In genomic region chr9:96344458-96345180, GRCh38 we compare ENCODE assay signal across 9 cellular contexts. TPM values are rescaled to one million over a fixed set of nuclear protein-coding genes. Genes with fewer than 3 reads are reported as not detected.
A peak's percentile ranks its signal among the peaks of the same experiment; 100 is the strongest.
DNase-seq lines count a peak whose midpoint lies in the region; ATAC-seq and TF ChIP-seq lines count a peak whose summit lies in the region.
"Had no signal": no experiment of that assay in that cellular context is flagged by ENCODE, and none has a peak within 500 bp of the region (broad histone marks: within the 10 kb centered on the region; RNA-seq: fewer than 3 reads in every experiment).

No MANE protein-coding gene starts in this region.

- no CpG with 5 or more reads among the region's 6 CpGs for WGBS in H9 (ENCODE audit: extremely low coverage, insufficient read length, low lambda C conversion rate)

- ATAC-seq in HG02970 (IDR thresholded peaks at IDR 0.05; ENCODE audit: low FRiP score, unreplicated experiment) (no peak), GM21619 (IDR thresholded peaks at IDR 0.05; ENCODE audit: unreplicated experiment) (no peak)
- ATAC-seq in stimulated activated naive B cell treated with anti-CD40 and anti-IgM and Interleukin-4, amounts not matched to agents 10 μg/mL and 1 μg/mL and 100 μg/mL, for 72 hours (replicated peaks): no peak
- ATAC-seq in stimulated activated memory B cell treated with anti-CD40 and anti-IgM and Interleukin-4, amounts not matched to agents 10 μg/mL and 1 μg/mL and 100 μg/mL, for 72 hours: no peak

- 0 out of 7 replicates have a peak overlapping the region, but pooled peaks of 2 of the 3 experiments have one; percentile 61 to 79 for H3K27ac Mint-ChIP-seq in H9
- H3K27ac Mint-ChIP-seq in stimulated activated naive B cell treated with anti-CD40 and anti-IgM and Interleukin-4, amounts not matched to agents 10 μg/mL and 1 μg/mL and 100 μg/mL, for 72 hours: no peak overlapping the region
- H3K27ac Mint-ChIP-seq in stimulated activated memory B cell treated with anti-CD40 and anti-IgM and Interleukin-4, amounts not matched to agents 10 μg/mL and 1 μg/mL and 100 μg/mL, for 72 hours: no peak overlapping the region

- H3K4me2 ChIP-seq in H9 (ENCODE audit: insufficient read depth, insufficient read length, low read length): no peak overlapping the region
- no peak overlapping the region for H3K4me2 ChIP-seq in OCI-LY7 (ENCODE audit: low read length)

- H3K4ac ChIP-seq in H9 (ENCODE audit: low read depth, low read length): no peak overlapping the region

- no peaks in the 10 kb centered on the region for H3K79me1 ChIP-seq in H9 (ENCODE audit: insufficient read depth, low read depth, low read length, poor library complexity, severe bottlenecking)

- H4K8ac ChIP-seq in H9 (replicated peaks; ENCODE audit: insufficient read length, low read depth, low read length): no peak overlapping the region

- no peaks in the 10 kb centered on the region for H3K9me2 ChIP-seq in OCI-LY7 (ENCODE audit: insufficient read depth, low read length)

- H4K5ac ChIP-seq in H9 (ENCODE audit: insufficient read length, low read depth, low read length): no peak overlapping the region

- no peak overlapping the region for H3K14ac ChIP-seq in H9 (ENCODE audit: insufficient read depth, low read length)

- H3K9me3 Mint-ChIP-seq in H9: peaks cover 4 to 6% of the 10 kb centered on the region in 2 experiments; a peak in 4 of 5 replicates
- peaks cover 2 to 7% of the 10 kb centered on the region in 2 donors for H3K9me3 Mint-ChIP-seq in stimulated activated naive B cell treated with anti-CD40 and anti-IgM and Interleukin-4, amounts not matched to agents 10 μg/mL and 1 μg/mL and 100 μg/mL, for 72 hours
- peaks cover 3% of the 10 kb centered on the region for H3K9me3 Mint-ChIP-seq in stimulated activated memory B cell treated with anti-CD40 and anti-IgM and Interleukin-4, amounts not matched to agents 10 μg/mL and 1 μg/mL and 100 μg/mL, for 72 hours

- no peaks in the 10 kb centered on the region for H4K20me1 ChIP-seq in H9 (ENCODE audit: control insufficient read depth, insufficient read depth, insufficient read length)
- H4K20me1 ChIP-seq in OCI-LY7 (ENCODE audit: insufficient read depth, low read length): no peaks in the 10 kb centered on the region

- no TSS peak for BruUV-seq in OCI-LY7 (replicated peaks; lab: Mats Ljungman, UMichigan)

- H3K27ac ChIP-seq in H9 (ENCODE audit: insufficient read length, low read depth, low read length) (no peak overlapping the region), OCI-LY7 (ENCODE audit: low read depth, low read length, poor library complexity, severe bottlenecking) (no peak overlapping the region)
- H3K27ac ChIP-seq: parathyroid adenoma had no signal

- TF ChIP-seq CTCF in H9 (conservative IDR thresholded peaks at IDR 0.05): no peak
- TF ChIP-seq CTCF in OCI-LY7 (conservative IDR thresholded peaks at IDR 0.05; ENCODE audit: low read length): no peak

- H3K36me3 Mint-ChIP-seq in H9 (ENCODE audit: insufficient read depth in 1 of 3, low read depth in 3 of 3): peaks cover 0 to 9% (median 5%) of the 10 kb centered on the region in 3 experiments; a peak in 6 of 7 replicates
- H3K36me3 Mint-ChIP-seq in stimulated activated naive B cell treated with anti-CD40 and anti-IgM and Interleukin-4, amounts not matched to agents 10 μg/mL and 1 μg/mL and 100 μg/mL, for 72 hours: peaks cover 0 to 7% of the 10 kb centered on the region in 2 donors
- H3K36me3 Mint-ChIP-seq in stimulated activated memory B cell treated with anti-CD40 and anti-IgM and Interleukin-4, amounts not matched to agents 10 μg/mL and 1 μg/mL and 100 μg/mL, for 72 hours: peaks cover 12% of the 10 kb centered on the region

- no peak overlapping the region for H3K56ac ChIP-seq in H9 (ENCODE audit: insufficient read length, low read depth, low read length)

- peaks cover 39 to 53% of the 10 kb centered on the region in 2 experiments for H3K4me1 Mint-ChIP-seq in H9
- no peaks in the 10 kb centered on the region for H3K4me1 Mint-ChIP-seq in stimulated activated naive B cell treated with anti-CD40 and anti-IgM and Interleukin-4, amounts not matched to agents 10 μg/mL and 1 μg/mL and 100 μg/mL, for 72 hours
- no peaks in the 10 kb centered on the region for H3K4me1 Mint-ChIP-seq in stimulated activated memory B cell treated with anti-CD40 and anti-IgM and Interleukin-4, amounts not matched to agents 10 μg/mL and 1 μg/mL and 100 μg/mL, for 72 hours

- no peak overlapping the region for H3K4me3 Mint-ChIP-seq in H9
- H3K4me3 Mint-ChIP-seq in stimulated activated naive B cell treated with anti-CD40 and anti-IgM and Interleukin-4, amounts not matched to agents 10 μg/mL and 1 μg/mL and 100 μg/mL, for 72 hours: no peak overlapping the region
- H3K4me3 Mint-ChIP-seq in stimulated activated memory B cell treated with anti-CD40 and anti-IgM and Interleukin-4, amounts not matched to agents 10 μg/mL and 1 μg/mL and 100 μg/mL, for 72 hours: no peak overlapping the region

- H3K9me3 ChIP-seq in H9 (ENCODE audit: control insufficient read depth, low read depth, low read length) (peaks cover 3% of the 10 kb centered on the region), OCI-LY7 (ENCODE audit: low read length) (no peaks in the 10 kb centered on the region)

- peaks cover 9% of the 10 kb centered on the region for H3K4me1 ChIP-seq in H9 (ENCODE audit: insufficient read depth, low read length)
- no peaks in the 10 kb centered on the region for H3K4me1 ChIP-seq in OCI-LY7 (ENCODE audit: insufficient read depth, low read length, poor library complexity, severe bottlenecking)
- H3K4me1 ChIP-seq: parathyroid adenoma had no signal

- H2BK12ac ChIP-seq in H9 (ENCODE audit: insufficient read length, low read depth, low read length): no peak overlapping the region

- H2BK20ac ChIP-seq in H9 (ENCODE audit: low read depth, low read length, poor library complexity, severe bottlenecking): no peak overlapping the region

- intact Hi-C loops in OCI-LY7 (cut with micrococcal nuclease; ENCODE audit: unreplicated experiment): no loop called here

- no peaks in the 10 kb centered on the region for H3K27me3 Mint-ChIP-seq in H9 (ENCODE audit: low read depth)
- no peaks in the 10 kb centered on the region for H3K27me3 Mint-ChIP-seq in stimulated activated naive B cell treated with anti-CD40 and anti-IgM and Interleukin-4, amounts not matched to agents 10 μg/mL and 1 μg/mL and 100 μg/mL, for 72 hours
- H3K27me3 Mint-ChIP-seq in stimulated activated memory B cell treated with anti-CD40 and anti-IgM and Interleukin-4, amounts not matched to agents 10 μg/mL and 1 μg/mL and 100 μg/mL, for 72 hours: no peaks in the 10 kb centered on the region

- no peak overlapping the region for H3K9ac ChIP-seq in H9 (ENCODE audit: extremely low read depth, insufficient read length, low read length)
- H3K9ac ChIP-seq: parathyroid adenoma had no signal

- H2AFZ ChIP-seq in H9 (ENCODE audit: low read length): no peak overlapping the region
- H2AFZ ChIP-seq in OCI-LY7 (ENCODE audit: low read length): no peak overlapping the region
- H2AFZ ChIP-seq: parathyroid adenoma had no signal

- no peaks in the 10 kb centered on the region for H3K23me2 ChIP-seq in H9 (ENCODE audit: insufficient read length, low read depth, low read length, poor library complexity, severe bottlenecking)

- H4K91ac ChIP-seq in H9 (ENCODE audit: insufficient read length, low read depth, low read length): no peak overlapping the region

- H3K79me2 ChIP-seq in H9 (ENCODE audit: insufficient read depth, low read length) (no peaks in the 10 kb centered on the region), OCI-LY7 (ENCODE audit: insufficient read depth, low read depth, low read length) (no peaks in the 10 kb centered on the region)
- H3K79me2 ChIP-seq: parathyroid adenoma had no signal

- CTCF ChIA-PET in OCI-LY7 (lab: Charles Lee; ENCODE audit: unreplicated experiment): no interaction called here

- H3K18ac ChIP-seq in H9 (ENCODE audit: insufficient read length, low read depth, low read length): no peak overlapping the region

- peak overlapping the region; percentile 29 for H2BK120ac ChIP-seq in H9 (ENCODE audit: low read depth, low read length, poor library complexity, severe bottlenecking)

- H3T11ph ChIP-seq in H9 (ENCODE audit: low read length): no peak overlapping the region

- POLR2A ChIA-PET in OCI-LY7 (lab: Charles Lee): interaction anchor here (0.6 to 0.7 kb wide), 6 partner anchors 196 to 1397 kb away, joined by 3 to 6 read pairs (median 4); no protein-coding TSS in a partner anchor

- H3K36me3 ChIP-seq in OCI-LY7 (ENCODE audit: insufficient read depth, low read length): no peaks in the 10 kb centered on the region

- H3K4me3 ChIP-seq in OCI-LY7 (ENCODE audit: low read depth, low read length, poor library complexity, severe bottlenecking): no peak overlapping the region

- no peak overlapping the region for H2BK15ac ChIP-seq in H9 (ENCODE audit: low read depth, low read length)

- no peak overlapping the region for H2BK5ac ChIP-seq in H9 (ENCODE audit: insufficient read length, low read length)

- no peak overlapping the region for H3K23ac ChIP-seq in H9 (ENCODE audit: insufficient read length, low read depth, low read length)

- DNase-seq in H9: peak; percentile 86
- DNase-seq in OCI-LY7 (ENCODE audit: low spot score): peak; percentile 2
- peak; percentile 76 for DNase-seq in epidermal melanocyte (ENCODE audit: insufficient read length, low spot score)
- DNase-seq in medulla oblongata (ENCODE audit: extremely low spot score): peak; percentile 80
- no peak for DNase-seq in stimulated activated naive B cell treated with anti-CD40 and anti-IgM and Interleukin-4, amounts not matched to agents 10 μg/mL and 1 μg/mL and 100 μg/mL, for 72 hours

- H2AK5ac ChIP-seq in H9 (ENCODE audit: insufficient read length, low read length): no peak overlapping the region

- H3K27me3 ChIP-seq in H9 (ENCODE audit: insufficient read depth, low read length): no peaks in the 10 kb centered on the region

RNA-seq across cellular contexts. Expression of gene SLC35D2, which starts 38.9 kb away (rescaled TPM):
- total RNA-seq in H9 (2021): 17.9 and 19.0 TPM in 2 replicates
- total RNA-seq in OCI-LY7 (2014; rRNA removed; shearing (Covaris generic)): 0.44 and 1.4 TPM in 2 replicates
- total RNA-seq in OCI-LY7 (2022): 1.3 and 1.4 TPM in 2 replicates

RNA-seq across cellular contexts. Expression of gene HSD17B3, which starts 42.6 kb away (rescaled TPM):
- total RNA-seq in H9 (2021) (not detected in 2 replicates), OCI-LY7 (2022) (not detected in 2 replicates)
- not detected in 2 replicates for total RNA-seq in OCI-LY7 (2014; rRNA removed; shearing (Covaris generic))

Comparison
In these comparisons a context has a peak if more than half of its experiments do, and no peak if none do; other contexts are left out.
1. H3K27ac Mint-ChIP-seq: peak in H9 (2 of 3); none in stimulated activated naive B cell treated with anti-CD40 and anti-IgM and Interleukin-4, amounts not matched to agents 10 μg/mL and 1 μg/mL and 100 μg/mL, for 72 hours (single experiment) and stimulated activated memory B cell treated with anti-CD40 and anti-IgM and Interleukin-4, amounts not matched to agents 10 μg/mL and 1 μg/mL and 100 μg/mL, for 72 hours (single experiment).